ENCODE assay signal across 1 cellular context in genomic region chr5:111514087-111514486, GRCh38.
TF ChIP-seq lines count a peak whose summit lies in the region.

No MANE protein-coding gene starts in this region.

TF ChIP-seq in endothelial cell of umbilical vein, 7 proteins besides CTCF, POLR2A, EP300 and RAD21:
- TF ChIP-seq POLR2AphosphoS5 (IDR thresholded peaks at IDR 0.05; ENCODE audit: insufficient read depth, low read depth, low read length): no peak
- TF ChIP-seq MAX (IDR thresholded peaks at IDR 0.05; ENCODE audit: insufficient read depth, insufficient read length): no peak
- TF ChIP-seq GATA2 (IDR thresholded peaks at IDR 0.05; ENCODE audit: insufficient read depth, insufficient read length, low read depth, low read length): no peak
- TF ChIP-seq MYC (IDR thresholded peaks at IDR 0.05; ENCODE audit: low read depth, low read length): no peak
- no peak for TF ChIP-seq JUN (IDR thresholded peaks at IDR 0.05; ENCODE audit: borderline replicate concordance, insufficient read depth, insufficient read length, low read depth)
- no peak for TF ChIP-seq FOS (IDR thresholded peaks at IDR 0.05; ENCODE audit: borderline replicate concordance, insufficient read depth, low read length)
- no peak for TF ChIP-seq EZH2 (IDR thresholded peaks at IDR 0.05; ENCODE audit: borderline replicate concordance, low read depth, low read length, severe bottlenecking)
